Comparison of ENCODE assay signal across 15 cellular contexts in the genomic region with DNA sequence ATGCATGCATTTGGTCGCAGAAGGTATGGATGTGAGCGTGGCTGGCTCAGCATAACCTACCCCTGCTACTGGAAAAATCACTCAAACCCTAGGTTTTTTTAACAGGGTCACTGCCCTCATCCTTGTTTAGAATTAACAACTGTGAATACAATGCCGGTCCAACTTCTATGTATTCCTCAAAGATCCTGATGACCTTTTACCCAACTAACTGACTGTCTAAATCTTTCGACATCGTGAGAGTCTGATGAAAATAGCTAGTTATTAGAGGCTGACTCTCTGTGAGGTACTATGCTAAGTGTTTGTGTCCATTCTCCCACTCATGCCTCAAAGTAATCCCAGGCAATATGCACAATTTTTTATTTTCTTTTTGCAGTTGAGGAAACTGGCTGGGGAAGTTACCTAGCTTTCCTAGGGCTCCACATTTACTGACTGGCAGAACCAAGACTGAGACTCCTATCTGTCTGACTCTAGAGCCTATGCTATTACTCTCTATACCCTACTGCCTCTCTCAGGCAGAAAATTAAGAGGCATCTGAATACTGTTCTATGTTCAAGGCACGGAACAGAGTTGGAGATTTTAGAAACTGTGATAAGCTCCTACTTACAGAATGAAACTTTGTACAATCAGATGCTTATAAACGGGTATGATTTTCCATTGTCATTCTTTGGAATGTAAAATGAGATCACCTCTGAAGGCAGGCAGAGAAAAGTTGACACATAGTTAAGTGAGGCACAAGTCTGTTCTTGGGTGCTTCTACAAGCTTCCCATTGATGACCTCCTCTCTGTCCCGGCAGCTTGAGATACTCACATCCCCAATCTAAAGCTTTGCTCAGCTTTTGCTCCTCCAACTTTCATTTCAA. TPM values are rescaled to one million over a fixed set of nuclear protein-coding genes. Genes with fewer than 3 reads are reported as not detected.
DNase-seq lines count a peak whose midpoint lies in the region; ATAC-seq and TF ChIP-seq lines count a peak whose summit lies in the region.
"Had no signal": no experiment of that assay in that cellular context is flagged by ENCODE, and none has a peak within 500 bp of the region (broad histone marks: within the 10 kb centered on the region; RNA-seq: fewer than 3 reads in every experiment).

No MANE protein-coding gene starts in this region.

- H3K4me3 ChIP-seq in SJSA1 (no peak overlapping the region), fibroblast of pulmonary artery (replicated peaks; ENCODE audit: low read depth, low read length) (no peak overlapping the region)
- H3K4me3 ChIP-seq: neural progenitor cell had no signal

- H3K36me3 Mint-ChIP-seq in osteocyte (ENCODE audit: unreplicated experiment) (no peaks in the 10 kb centered on the region), HFFc6 (ENCODE audit: low read depth) (peaks cover 4% of the 10 kb centered on the region; the same call in 1 of the 2 replicates)
- H3K36me3 Mint-ChIP-seq: neural progenitor cell had no signal

- peak; percentile 13 for TF ChIP-seq CTCF in fibroblast of pulmonary artery (IDR thresholded peaks at IDR 0.05; ENCODE audit: low read length, missing control alignments)
- TF ChIP-seq CTCF in osteocyte (IDR thresholded peaks at IDR 0.05): peak; percentile 18
- no peak for TF ChIP-seq CTCF in HFFc6 (IDR thresholded peaks at IDR 0.05)

- H3K27ac Mint-ChIP-seq in osteocyte (ENCODE audit: unreplicated experiment): no peak overlapping the region
- no peak overlapping the region for H3K27ac Mint-ChIP-seq in HFFc6
- H3K27ac Mint-ChIP-seq: dendritic cell treated with granulocyte-macrophage colony-stimulating factor and Interleukin-4, amounts not matched to agents 40 ng/mL and 50 ng/mL, for 4 days; neural progenitor cell; stimulated activated naive B cell treated with anti-CD40 and anti-IgM and Interleukin-4, amounts not matched to agents 10 μg/mL and 1 μg/mL and 100 μg/mL, for 72 hours had no signal

- H3K27me3 ChIP-seq in SJSA1 (replicated peaks): no peaks in the 10 kb centered on the region
- H3K27me3 ChIP-seq: neural progenitor cell had no signal

- H3K9me3 Mint-ChIP-seq in osteocyte (ENCODE audit: unreplicated experiment) (peaks cover 4% of the 10 kb centered on the region), HFFc6 (no peaks in the 10 kb centered on the region)
- H3K9me3 Mint-ChIP-seq: dendritic cell treated with granulocyte-macrophage colony-stimulating factor and Interleukin-4, amounts not matched to agents 40 ng/mL and 50 ng/mL, for 4 days; stimulated activated naive B cell treated with anti-CD40 and anti-IgM and Interleukin-4, amounts not matched to agents 10 μg/mL and 1 μg/mL and 100 μg/mL, for 72 hours had no signal

- no peak overlapping the region for H3K4me3 Mint-ChIP-seq in osteocyte (ENCODE audit: unreplicated experiment)
- H3K4me3 Mint-ChIP-seq in HFFc6: no peak overlapping the region
- H3K4me3 Mint-ChIP-seq: dendritic cell treated with granulocyte-macrophage colony-stimulating factor and Interleukin-4, amounts not matched to agents 40 ng/mL and 50 ng/mL, for 4 days; neural progenitor cell; stimulated activated naive B cell treated with anti-CD40 and anti-IgM and Interleukin-4, amounts not matched to agents 10 μg/mL and 1 μg/mL and 100 μg/mL, for 72 hours had no signal

- H3K9me3 ChIP-seq in SJSA1 (replicated peaks): no peaks in the 10 kb centered on the region

- no peak for ATAC-seq in GM21526 (IDR thresholded peaks at IDR 0.05; ENCODE audit: low FRiP score, unreplicated experiment)
- ATAC-seq: stimulated activated naive B cell treated with anti-CD40 and anti-IgM and Interleukin-4, amounts not matched to agents 10 μg/mL and 1 μg/mL and 100 μg/mL, for 72 hours had no signal

- H3K4me1 Mint-ChIP-seq in osteocyte (ENCODE audit: unreplicated experiment) (peaks cover 8% of the 10 kb centered on the region), HFFc6 (ENCODE audit: low read depth) (peaks cover 25% of the 10 kb centered on the region)

- DNase-seq in HuH-7 (ENCODE audit: low spot score) (peak; percentile 43), SJSA1 (ENCODE audit: low read depth in 1 of 2, low spot score in 2 of 2) (no peak), fibroblast of pulmonary artery (ENCODE audit: low read depth) (peak; percentile 34), osteocyte (ENCODE audit: extremely low spot score, unreplicated experiment) (no peak), HFFc6 (no peak), GF-D8 (lab: John Stamatoyannopoulos, UW) (no peak), NAMALWA (ENCODE audit: low spot score) (no peak)
- DNase-seq: Calu3; mesendoderm; NCI-H1092 treated with DMSO at 0.1 percent for 48 hours; NCI-H2171; stimulated activated naive B cell treated with anti-CD40 and anti-IgM and Interleukin-4, amounts not matched to agents 10 μg/mL and 1 μg/mL and 100 μg/mL, for 72 hours had no signal

- peak overlapping the region; percentile 21 for H3K27ac ChIP-seq in SJSA1
- H3K27ac ChIP-seq: neural progenitor cell had no signal

- H3K4me1 ChIP-seq in SJSA1 (replicated peaks): peaks cover 10% of the 10 kb centered on the region

- no peaks in the 10 kb centered on the region for H3K36me3 ChIP-seq in SJSA1
- H3K36me3 ChIP-seq: neural progenitor cell had no signal

- no peaks in the 10 kb centered on the region for H3K27me3 Mint-ChIP-seq in osteocyte (ENCODE audit: unreplicated experiment)
- H3K27me3 Mint-ChIP-seq in HFFc6 (ENCODE audit: insufficient read depth): peaks cover 2% of the 10 kb centered on the region
- H3K27me3 Mint-ChIP-seq: dendritic cell treated with granulocyte-macrophage colony-stimulating factor and Interleukin-4, amounts not matched to agents 40 ng/mL and 50 ng/mL, for 4 days; stimulated activated naive B cell treated with anti-CD40 and anti-IgM and Interleukin-4, amounts not matched to agents 10 μg/mL and 1 μg/mL and 100 μg/mL, for 72 hours had no signal

RNA-seq across cellular contexts. Expression of gene FILIP1L, which starts 56.4 kb away (rescaled TPM):
- 17.4 and 27.0 TPM in 2 replicates for total RNA-seq in SJSA1 (2014; rRNA removed; shearing (Covaris generic))
- 47.0 and 49.3 TPM in 2 replicates for total RNA-seq in osteocyte
- 10 to 100 TPM; 37.8 to 54.7 (median 48.2) TPM for total RNA-seq in HFFc6 (2021; fragmentation: NEBNext Ultra II Directional; extraction: Animal tissue kit (Norgen Biotek cat#: 25700))

Comparison
In these comparisons a context has a peak if more than half of its experiments do, and no peak if none do; other contexts are left out.
1. DNase-seq: peak in HuH-7 (single experiment) and fibroblast of pulmonary artery (single experiment); none in SJSA1 (0 of 2), osteocyte (single experiment), HFFc6 (single experiment), GF-D8 (single experiment) and NAMALWA (single experiment).